Comparison of ENCODE assay signal across 8 cellular contexts in the genomic region with DNA sequence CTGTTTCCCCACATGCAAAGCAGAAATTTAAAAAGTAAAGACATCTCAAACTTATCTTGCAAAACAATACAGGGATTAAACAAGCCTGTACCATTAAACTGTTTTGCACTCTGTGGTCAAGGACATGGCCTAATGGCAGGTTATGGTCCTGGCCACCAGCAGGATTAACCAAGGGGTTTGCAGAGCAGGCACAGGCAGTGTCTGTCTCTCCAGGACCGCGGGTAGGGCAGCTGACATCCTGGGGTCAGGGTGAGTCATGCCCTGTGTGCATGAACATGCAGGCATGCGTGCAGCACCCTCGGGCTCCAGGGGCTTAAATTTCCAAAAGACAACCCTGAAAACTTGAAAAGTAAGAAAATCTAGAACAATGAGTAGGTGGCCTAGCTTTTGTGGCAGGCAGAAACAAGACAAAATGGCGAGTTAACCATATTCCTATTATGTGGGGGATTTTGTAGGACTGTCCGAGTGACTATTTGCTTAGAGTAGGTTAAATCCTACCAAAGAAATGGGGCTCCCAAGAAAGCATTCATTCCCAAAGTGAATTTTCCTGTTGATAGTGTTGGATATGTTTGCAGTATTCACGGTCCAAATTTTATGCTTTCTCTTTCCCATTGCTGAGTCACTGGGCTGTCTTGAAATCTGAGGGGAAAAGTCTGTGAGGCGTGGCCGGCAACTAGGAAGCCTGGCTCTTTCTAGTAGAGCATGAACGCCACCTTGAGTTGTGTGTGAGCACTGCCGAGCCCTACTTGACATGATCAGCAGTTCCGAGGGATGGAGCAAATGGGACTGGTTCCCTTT.
DNase-seq lines count a peak whose midpoint lies in the region; ATAC-seq, FAIRE-seq and TF ChIP-seq lines count a peak whose summit lies in the region.

No MANE protein-coding gene starts in this region.

- CTCF ChIA-PET in PC-3 (lab: Charles Lee), result interaction anchor here (0.6 to 1.3 kb wide), 2 partner anchors 59 to 147 kb away, joined by 3 read pairs; no protein-coding TSS in a partner anchor

- POLR2A ChIA-PET in PC-3 (lab: Charles Lee; ENCODE audit: unreplicated experiment), result no interaction called here

- peak overlapping the region; percentile 59 for H3K27ac Mint-ChIP-seq in activated naive CD8-positive, alpha-beta T cell treated with anti-CD3 and anti-CD28 coated beads for 36 hours

- peak overlapping the region; percentile 55 for H3K4me3 Mint-ChIP-seq in activated naive CD8-positive, alpha-beta T cell treated with anti-CD3 and anti-CD28 coated beads for 36 hours

- H3K27me3 Mint-ChIP-seq in activated naive CD8-positive, alpha-beta T cell treated with anti-CD3 and anti-CD28 coated beads for 36 hours, result peaks cover 3% of the 10 kb centered on the region

- intact Hi-C loops in PC-3 (cut with micrococcal nuclease), result loop anchor here (1.0 to 5.0 kb wide), 10 partner anchors 112 to 587 kb away; a partner anchor contains a TSS
- intact Hi-C loops in Right ventricle myocardium inferior (cut with DNase I), result loop anchor here (5.0 to 10.0 kb wide), 5 partner anchors 145 to 587 kb away; no protein-coding TSS in a partner anchor

- H3K9ac ChIP-seq in PC-3 (ENCODE audit: low read length), result peak overlapping the region; percentile 83

- no peaks in the 10 kb centered on the region for H3K27me3 ChIP-seq in PC-3 (ENCODE audit: low read length)
- H3K27me3 ChIP-seq in osteoblast (ENCODE audit: insufficient read depth, low read length), result no peaks in the 10 kb centered on the region

- H4K20me1 ChIP-seq in PC-3 (ENCODE audit: low read length), result no peaks in the 10 kb centered on the region
- H4K20me1 ChIP-seq in osteoblast (ENCODE audit: insufficient read depth, low read length), result no peaks in the 10 kb centered on the region

- peaks cover 11% of the 10 kb centered on the region for H3K4me1 ChIP-seq in PC-3 (ENCODE audit: insufficient read depth, low read length)
- H3K4me1 ChIP-seq in osteoblast (ENCODE audit: insufficient read depth, low read length), result peaks cover 11% of the 10 kb centered on the region

- H3K27ac ChIP-seq in PC-3 (ENCODE audit: low read length) (peak overlapping the region; percentile 91), osteoblast (ENCODE audit: low read depth, low read length) (peak overlapping the region; percentile 92)

- H3K9me3 Mint-ChIP-seq in activated naive CD8-positive, alpha-beta T cell treated with anti-CD3 and anti-CD28 coated beads for 36 hours, result peaks cover 2% of the 10 kb centered on the region

- H3K79me2 ChIP-seq in PC-3 (ENCODE audit: low read length), result no peaks in the 10 kb centered on the region
- no peaks in the 10 kb centered on the region for H3K79me2 ChIP-seq in osteoblast (ENCODE audit: insufficient read depth, low read length)

- DNase-seq in GDM1 (lab: John Stamatoyannopoulos, UW) (peak; percentile 81), GOT3 (lab: John Stamatoyannopoulos, UW) (peak; percentile 58), Kasumi-1 (lab: John Stamatoyannopoulos, UW) (peak; percentile 96 to 97), PC-3 (peak; percentile 98), Right ventricle myocardium inferior (ENCODE audit: missing footprints) (peak; percentile 92), osteoblast (ENCODE audit: insufficient read length, low spot score, missing footprints) (peak; percentile 90), urothelium cell line (ENCODE audit: low spot score) (peak; percentile 93)
- peak; percentile 63 for DNase-seq in activated naive CD8-positive, alpha-beta T cell treated with anti-CD3 and anti-CD28 coated beads for 36 hours

- TSS peak; percentile 60 for BruUV-seq in PC-3 (replicated peaks; lab: Mats Ljungman, UMichigan)

- no peaks in the 10 kb centered on the region for H3K36me3 Mint-ChIP-seq in activated naive CD8-positive, alpha-beta T cell treated with anti-CD3 and anti-CD28 coated beads for 36 hours

- H2AFZ ChIP-seq in PC-3 (ENCODE audit: low read length), result peak overlapping the region; percentile 61
- peak overlapping the region; percentile 85 for H2AFZ ChIP-seq in osteoblast (ENCODE audit: low read length)

- H3K9me3 ChIP-seq in PC-3 (ENCODE audit: low read length), result no peaks in the 10 kb centered on the region
- H3K9me3 ChIP-seq in osteoblast (ENCODE audit: low read depth, low read length), result no peaks in the 10 kb centered on the region

- TF ChIP-seq CTCF in PC-3 (conservative IDR thresholded peaks at IDR 0.05; ENCODE audit: low read depth, low read length), result peak; percentile 98
- peak; percentile 98 for TF ChIP-seq CTCF in osteoblast (IDR thresholded peaks at IDR 0.05; ENCODE audit: extremely low read depth, low read depth, low read length)

- H3K36me3 ChIP-seq in PC-3 (ENCODE audit: low read depth, low read length) (no peaks in the 10 kb centered on the region), osteoblast (ENCODE audit: insufficient read depth, low read length) (no peaks in the 10 kb centered on the region)

- peak; percentile 66 for FAIRE-seq in urothelium cell line (lab: Jason Lieb, UNC)

- peak; percentile 94 for ATAC-seq in PC-3
- peak; percentile 99 for ATAC-seq in Right ventricle myocardium inferior

- H3K4me3 ChIP-seq in PC-3 (ENCODE audit: low read length) (peak overlapping the region; percentile 60), osteoblast (ENCODE audit: insufficient read depth, low read length) (peak overlapping the region; percentile 67)

- H3K4me1 Mint-ChIP-seq in activated naive CD8-positive, alpha-beta T cell treated with anti-CD3 and anti-CD28 coated beads for 36 hours, result peaks cover 17% of the 10 kb centered on the region

- peak overlapping the region; percentile 75 for H3K4me2 ChIP-seq in PC-3 (ENCODE audit: low read length)
- peak overlapping the region; percentile 93 for H3K4me2 ChIP-seq in osteoblast (ENCODE audit: insufficient read depth, low read length)

- H3F3A ChIP-seq in PC-3 (ENCODE audit: low read length, unreplicated experiment), result no peaks in the 10 kb centered on the region

- no peaks in the 10 kb centered on the region for H3K9me2 ChIP-seq in PC-3 (replicated peaks; ENCODE audit: low read length)

Comparison
In these comparisons a context has a peak if more than half of its experiments do, and no peak if none do; other contexts are left out.
1. Peak in every context shown above with its lines: DNase-seq, ATAC-seq, H3K4me3 ChIP-seq and H3K27ac ChIP-seq.